8 cellular contexts compared by ENCODE assay signal in the genomic region with DNA sequence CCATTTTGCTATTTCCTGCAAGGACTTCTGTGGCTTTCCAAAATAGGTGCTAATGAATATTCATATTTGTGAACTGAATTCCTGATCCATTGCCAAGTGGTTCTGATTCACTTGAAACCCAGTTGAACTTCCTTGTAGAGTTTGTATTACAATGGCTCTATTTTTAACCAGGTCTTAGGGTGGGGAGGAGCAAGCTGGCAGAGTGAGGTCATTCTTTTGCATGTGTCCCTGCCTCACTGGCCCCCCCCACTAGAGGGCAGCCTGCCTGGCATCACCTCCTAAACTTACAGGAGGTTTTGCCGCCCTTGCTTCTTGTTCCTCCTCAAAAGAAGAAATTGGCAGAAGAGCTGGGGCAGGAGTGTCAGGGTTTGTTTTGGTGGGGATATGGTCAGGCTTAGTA. TPM values are rescaled to one million over a fixed set of nuclear protein-coding genes. Genes with fewer than 3 reads are reported as not detected.
DNase-seq lines count a peak whose midpoint lies in the region; ATAC-seq and TF ChIP-seq lines count a peak whose summit lies in the region.

No MANE protein-coding gene starts in this region.

- intact Hi-C loops in cardiac septum (cut with DNase I) = loop anchor here (5.0 to 10.0 kb wide), 2 partner anchors 63 to 344 kb away; no protein-coding TSS in a partner anchor

- ATAC-seq in HG02763 (IDR thresholded peaks at IDR 0.05; ENCODE audit: unreplicated experiment) (no peak), HG03439 (IDR thresholded peaks at IDR 0.05; ENCODE audit: unreplicated experiment) (no peak)

- peak; percentile 7 for DNase-seq in GOT3 (lab: John Stamatoyannopoulos, UW)
- DNase-seq in RPMI7951 (ENCODE audit: low read depth) = peak; percentile 47
- peak; percentile 88 for DNase-seq in activated effector memory CD4-positive, alpha-beta T cell treated with anti-CD3 and anti-CD28 coated beads, Interleukin-2, amount 50 U/mL, for 16 hours
- DNase-seq in cardiac septum (ENCODE audit: low spot score) = peak; percentile 92
- DNase-seq in stimulated activated CD4-positive, alpha-beta T cell treated with anti-CD3 and anti-CD28 coated beads, Interleukin-15, amount 100 ng/mL, for 1 hour (ENCODE audit: low read depth in 1 of 2, low spot score in 1 of 2) = peak; percentile 8 to 58

- no peak overlapping the region; the same call in 1 of the 2 replicates for H3K27ac ChIP-seq in C4-2B

- TF ChIP-seq CTCF in C4-2B (conservative IDR thresholded peaks at IDR 0.05) = peak; percentile 42

RNA-seq across cellular contexts. Expression of gene PTTG2, which starts 10.5 kb away (rescaled TPM):
- total RNA-seq in RPMI7951 (2014; rRNA removed; shearing (Covaris generic)) = not detected in 2 replicates
- 1.1 TPM for total RNA-seq in cardiac septum

Comparison
In these comparisons a context has a peak if more than half of its experiments do, and no peak if none do; other contexts are left out.
1. DNase-seq: peak in every context shown above with its lines; median percentile 92 in cardiac septum; 88 in activated effector memory CD4-positive, alpha-beta T cell treated with anti-CD3 and anti-CD28 coated beads, Interleukin-2, amount 50 U/mL, for 16 hours; 47 in RPMI7951; 33 in stimulated activated CD4-positive, alpha-beta T cell treated with anti-CD3 and anti-CD28 coated beads, Interleukin-15, amount 100 ng/mL, for 1 hour; 7 in GOT3.